16 cellular contexts compared by ENCODE assay signal in genomic region chr19:13010992-13011652, GRCh38. TPM values are rescaled to one million over a fixed set of nuclear protein-coding genes. Genes with fewer than 3 reads are reported as not detected.
DNase-seq lines count a peak whose midpoint lies in the region; ATAC-seq and TF ChIP-seq lines count a peak whose summit lies in the region.
"Had no signal": no experiment of that assay in that cellular context is flagged by ENCODE, and none has a peak within 500 bp of the region (broad histone marks: within the 10 kb centered on the region; RNA-seq: fewer than 3 reads in every experiment).

No MANE protein-coding gene starts in this region.

- H3K9me3 Mint-ChIP-seq in activated naive CD8-positive, alpha-beta T cell (ENCODE audit: low read depth) = no peaks in the 10 kb centered on the region
- no peaks in the 10 kb centered on the region for H3K9me3 Mint-ChIP-seq in activated naive CD8-positive, alpha-beta T cell treated with anti-CD3 and anti-CD28 coated beads, Interleukin-2, amount 50 U/mL, for 24 hours

- H3K18ac ChIP-seq in neuronal stem cell (ENCODE audit: low read length) = no peak overlapping the region

- no peak overlapping the region for H2AFZ ChIP-seq in neuronal stem cell (ENCODE audit: low read length)

- H3K27ac ChIP-seq in cingulate gyrus (ENCODE audit: low read depth, low read length) (peak overlapping the region; percentile 19), neuronal stem cell (replicated peaks; ENCODE audit: low read length) (no peak overlapping the region), uterus (peak overlapping the region; percentile 95 to 99)
- H3K27ac ChIP-seq: A549 had no signal

- TF ChIP-seq CTCF in uterus (IDR thresholded peaks at IDR 0.05) = no peak

- no peak overlapping the region for H3K27ac Mint-ChIP-seq in activated naive CD8-positive, alpha-beta T cell
- no peak overlapping the region for H3K27ac Mint-ChIP-seq in activated naive CD8-positive, alpha-beta T cell treated with anti-CD3 and anti-CD28 coated beads, Interleukin-2, amount 50 U/mL, for 24 hours

- no peak overlapping the region for H3K9ac ChIP-seq in neuronal stem cell (ENCODE audit: low read depth, low read length, poor library complexity)

- peak overlapping the region; percentile 66 for H2BK5ac ChIP-seq in neuronal stem cell (ENCODE audit: low read length)

- H3K23ac ChIP-seq in neuronal stem cell (ENCODE audit: low read depth, low read length, poor library complexity) = no peak overlapping the region

- ATAC-seq in activated naive CD8-positive, alpha-beta T cell treated with anti-CD3 and anti-CD28 coated beads, Interleukin-2, amount 50 U/mL, for 24 hours = no peak
- ATAC-seq: A549, left lung had no signal

- H3K4me2 ChIP-seq in neuronal stem cell (ENCODE audit: insufficient read depth, low read length, poor library complexity, severe bottlenecking) = no peak overlapping the region
- H3K4me2 ChIP-seq: A549 had no signal

- no peak overlapping the region for H2AK5ac ChIP-seq in neuronal stem cell (ENCODE audit: low read depth, low read length)

- H2BK120ac ChIP-seq in neuronal stem cell (ENCODE audit: low read depth, low read length) = no peak overlapping the region

- no peak overlapping the region for H2BK15ac ChIP-seq in neuronal stem cell (ENCODE audit: low read length)

- H3K27me3 ChIP-seq in neuronal stem cell (ENCODE audit: control insufficient read depth in 3 of 3, insufficient read depth in 3 of 3, low read depth in 1 of 3, low read length in 3 of 3) (peaks cover 68 to 100% (median 98%) of the 10 kb centered on the region in 3 experiments), uterus (no peaks in the 10 kb centered on the region)

- peaks cover 0 to 3% of the 10 kb centered on the region in 2 donors for H3K4me1 ChIP-seq in neuronal stem cell (ENCODE audit: control insufficient read depth in 2 of 2, insufficient read depth in 1 of 2, low read depth in 1 of 2, low read length in 2 of 2)
- H3K4me1 ChIP-seq in uterus = peaks cover 8 to 46% of the 10 kb centered on the region in 2 donors
- H3K4me1 ChIP-seq: A549 had no signal

- TF ChIP-seq POLR2A in uterus (IDR thresholded peaks at IDR 0.05) = no peak

- H3K4ac ChIP-seq in neuronal stem cell (ENCODE audit: low read length) = no peak overlapping the region

- no peak overlapping the region for H4K8ac ChIP-seq in neuronal stem cell (ENCODE audit: low read depth, low read length)

- peaks cover 25% of the 10 kb centered on the region for H3K27me3 Mint-ChIP-seq in activated naive CD8-positive, alpha-beta T cell
- peaks cover 56% of the 10 kb centered on the region for H3K27me3 Mint-ChIP-seq in activated naive CD8-positive, alpha-beta T cell treated with anti-CD3 and anti-CD28 coated beads, Interleukin-2, amount 50 U/mL, for 24 hours

- peaks cover 20% of the 10 kb centered on the region for H3K4me1 Mint-ChIP-seq in activated naive CD8-positive, alpha-beta T cell (ENCODE audit: low read depth)
- peaks cover 29% of the 10 kb centered on the region for H3K4me1 Mint-ChIP-seq in activated naive CD8-positive, alpha-beta T cell treated with anti-CD3 and anti-CD28 coated beads, Interleukin-2, amount 50 U/mL, for 24 hours

- peaks cover 7 to 16% of the 10 kb centered on the region in 2 donors for H3K9me3 ChIP-seq in neuronal stem cell (replicated peaks in 1 of 2; ENCODE audit: control insufficient read depth in 2 of 2, insufficient read depth in 1 of 2, low read depth in 1 of 2, low read length in 2 of 2)
- H3K9me3 ChIP-seq in uterus = no peaks in the 10 kb centered on the region
- H3K9me3 ChIP-seq: A549, left lung had no signal

- peaks cover 6% of the 10 kb centered on the region for H3K79me1 ChIP-seq in neuronal stem cell (ENCODE audit: low read depth, low read length)

- H3K14ac ChIP-seq in neuronal stem cell (ENCODE audit: low read length) = no peak overlapping the region

- no peak overlapping the region for H2BK12ac ChIP-seq in neuronal stem cell (ENCODE audit: low read length)

- peak overlapping the region; percentile 35 for H3K4me3 Mint-ChIP-seq in activated naive CD8-positive, alpha-beta T cell
- no peak overlapping the region for H3K4me3 Mint-ChIP-seq in activated naive CD8-positive, alpha-beta T cell treated with anti-CD3 and anti-CD28 coated beads, Interleukin-2, amount 50 U/mL, for 24 hours

- no peak overlapping the region for H4K91ac ChIP-seq in neuronal stem cell (ENCODE audit: low read depth, low read length, poor library complexity)

- no peak for DNase-seq in activated naive CD8-positive, alpha-beta T cell treated with anti-CD3 and anti-CD28 coated beads, Interleukin-2, amount 50 U/mL, for 24 hours
- DNase-seq in neuronal stem cell (ENCODE audit: low spot score) (no peak), uterus (peak in 1 of 2 donors; percentile 49), dermis blood vessel endothelial cell (no peak), AG08395 (ENCODE audit: low spot score) (no peak)
- no peak for DNase-seq in stimulated activated naive CD4-positive, alpha-beta T cell (lab: John Stamatoyannopoulos, UW)
- DNase-seq: aorta; CD8-positive, alpha-beta memory T cell; NCI-H1694 had no signal

- H3K36me3 ChIP-seq in neuronal stem cell (replicated peaks in 1 of 2; ENCODE audit: control insufficient read depth in 2 of 2, insufficient read depth in 2 of 2, low read length in 2 of 2) (no peaks in the 10 kb centered on the region), uterus (no peaks in the 10 kb centered on the region)
- H3K36me3 ChIP-seq: left lung had no signal

- no CpG with 5 or more reads among the region's 39 CpGs for WGBS in neuronal stem cell (ENCODE audit: extremely low coverage in 2 of 2, insufficient read length in 2 of 2, insufficient replicate concordance in 1 of 2), 2 donors

- intact Hi-C loops in uterus (cut with DNase I; ENCODE audit: low total_unique reads) = no loop called here

- H3K36me3 Mint-ChIP-seq in activated naive CD8-positive, alpha-beta T cell = no peaks in the 10 kb centered on the region
- peaks cover 1% of the 10 kb centered on the region for H3K36me3 Mint-ChIP-seq in activated naive CD8-positive, alpha-beta T cell treated with anti-CD3 and anti-CD28 coated beads, Interleukin-2, amount 50 U/mL, for 24 hours (ENCODE audit: low read depth)

- H3K4me3 ChIP-seq in neuronal stem cell (ENCODE audit: low read length in 2 of 2) (no peak overlapping the region), uterus (peak overlapping the region; percentile 6 to 12)
- H3K4me3 ChIP-seq: A549, left lung had no signal

RNA-seq across cellular contexts. Expression of gene NFIX, which starts 15.8 kb away (rescaled TPM):
- polyA plus RNA-seq in neuronal stem cell (2013, experiment 1 of 2) = 0.07 TPM
- 0.07 TPM for polyA plus RNA-seq in neuronal stem cell (2013, experiment 2 of 2)
- total RNA-seq in uterus (100 to 1,000 TPM in 2 of 4 donors, 10 to 100 TPM in 2; 27.4 to 381 (median 78.4) TPM), dermis blood vessel endothelial cell (12.6 and 23.7 TPM in 2 replicates)

RNA-seq across cellular contexts. Expression of gene DAND5, which starts 41.7 kb away (rescaled TPM):
- 0.03 TPM for polyA plus RNA-seq in neuronal stem cell (2013, experiment 1 of 2)
- polyA plus RNA-seq in neuronal stem cell (2013, experiment 2 of 2) = 0.03 TPM
- total RNA-seq in uterus (under 1 TPM in 1 of 4 donors, not detected in 3; 0.14 TPM), dermis blood vessel endothelial cell (0.09 and 0.17 TPM in 2 replicates)
- total RNA-seq: aorta; CD8-positive, alpha-beta memory T cell; Daoy; NCI-H460; temporal lobe had no signal
- polyA plus RNA-seq: CD8-positive, alpha-beta memory T cell had no signal

RNA-seq across cellular contexts. Expression of gene GADD45GIP1, which starts 54.1 kb away (rescaled TPM):
- 34.0 TPM for polyA plus RNA-seq in neuronal stem cell (2013, experiment 1 of 2)
- polyA plus RNA-seq in neuronal stem cell (2013, experiment 2 of 2) = 31.8 TPM
- total RNA-seq in uterus (10 to 100 TPM in 2 of 4 donors, 1 to 10 TPM in 2; 3.3 to 76.8 (median 12.8) TPM), dermis blood vessel endothelial cell (19.5 and 20.6 TPM in 2 replicates)

Comparison
In these comparisons a context has a peak if more than half of its experiments do, and no peak if none do; other contexts are left out.
1. H3K4me3 ChIP-seq: peak in uterus (2 of 2); none in neuronal stem cell (0 of 2).